Comparison of ENCODE assay signal across 8 cellular contexts in the genomic region with DNA sequence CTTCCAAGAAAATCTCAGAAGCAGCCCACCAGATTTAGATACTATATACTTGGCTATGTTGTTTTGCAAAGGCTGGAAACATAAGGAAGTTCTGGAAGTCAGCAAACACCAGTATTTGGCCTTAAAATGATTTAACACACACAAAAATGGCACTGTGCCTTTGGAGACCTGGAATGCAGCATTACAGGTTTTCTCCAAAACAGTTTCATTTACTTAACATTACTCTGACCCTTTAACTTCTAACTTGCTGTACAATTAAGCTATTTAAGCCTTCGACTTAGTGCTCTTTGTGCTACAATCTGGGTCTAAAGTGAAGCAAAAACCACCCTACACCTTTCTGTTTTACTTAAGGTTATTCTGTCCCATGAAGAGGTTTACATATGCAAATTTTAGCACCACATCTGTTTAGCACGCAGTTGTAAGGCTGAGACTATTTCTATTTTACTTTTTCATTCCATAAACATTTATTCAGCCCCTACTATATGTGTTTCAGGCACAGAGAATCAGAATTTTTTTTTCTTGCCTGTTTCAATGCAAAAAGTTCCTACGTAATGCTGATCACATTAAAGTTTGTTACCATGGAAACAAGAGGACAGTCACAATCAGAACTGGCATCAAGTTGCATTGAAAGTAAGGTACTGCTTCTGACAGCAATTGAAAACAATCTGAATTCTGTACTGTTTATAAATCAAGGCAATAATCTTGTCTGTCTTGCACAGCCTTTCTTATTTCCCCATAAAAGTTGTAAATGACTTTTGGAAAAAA.
DNase-seq lines count a peak whose midpoint lies in the region; ATAC-seq and TF ChIP-seq lines count a peak whose summit lies in the region.

No MANE protein-coding gene starts in this region.

- H3K9me3 ChIP-seq in ovary (no peaks in the 10 kb centered on the region), right atrium auricular region (no peaks in the 10 kb centered on the region)

- TF ChIP-seq POLR2A in ovary (IDR thresholded peaks at IDR 0.05), result no peak

- intact Hi-C loops in ovary (cut with DNase I), result no loop called here

- H3K27me3 ChIP-seq in ovary, result no peaks in the 10 kb centered on the region
- H3K27me3 ChIP-seq in right atrium auricular region, result no peaks in the 10 kb centered on the region

- no peak for TF ChIP-seq EP300 in ovary (IDR thresholded peaks at IDR 0.05)

- H3K27ac ChIP-seq in ovary (no peak overlapping the region), right atrium auricular region (no peak overlapping the region)

- no peak for TF ChIP-seq CTCF in ovary (IDR thresholded peaks at IDR 0.05)
- TF ChIP-seq CTCF in right atrium auricular region (IDR thresholded peaks at IDR 0.05), result no peak

- ATAC-seq in GM19463 (IDR thresholded peaks at IDR 0.05; ENCODE audit: unreplicated experiment) (peak; percentile 47), HG03521 (IDR thresholded peaks at IDR 0.05; ENCODE audit: unreplicated experiment) (peak; percentile 79)

- H3K4me1 ChIP-seq in ovary (ENCODE audit: insufficient read depth) (peaks cover 3% of the 10 kb centered on the region), right atrium auricular region (peaks cover 0 to 12% of the 10 kb centered on the region in 2 donors)

- DNase-seq in dermis blood vessel endothelial cell, result peak; percentile 38
- DNase-seq in skeletal muscle cell (ENCODE audit: low read depth), result peak; percentile 38
- DNase-seq in NCI-H187 treated with DMSO at 0.1 percent for 48 hours (lab: John Stamatoyannopoulos, UW), result no peak
- no peak for DNase-seq in putamen (ENCODE audit: low spot score)
- DNase-seq in ovary, result no peak
- no peak for DNase-seq in right atrium auricular region (ENCODE audit: low spot score)

- H3K36me3 ChIP-seq in ovary (no peaks in the 10 kb centered on the region), right atrium auricular region (no peaks in the 10 kb centered on the region)

- H3K4me3 ChIP-seq in skeletal muscle cell (ENCODE audit: low read depth, low read length) (no peak overlapping the region), ovary (no peak overlapping the region), right atrium auricular region (no peak overlapping the region)

- WGBS in ovary, 3 donors, result 44 to 52% (median 47%) methylated on average over 3 of the region's 3 CpGs

Comparison
In these comparisons a context has a peak if more than half of its experiments do, and no peak if none do; other contexts are left out.
1. DNase-seq: peak in dermis blood vessel endothelial cell (single experiment) and skeletal muscle cell (single experiment); none in NCI-H187 treated with DMSO at 0.1 percent for 48 hours (single experiment), putamen (single experiment), ovary (0 of 5) and right atrium auricular region (single experiment).